ENCODE assay signal across 8 cellular contexts in the genomic region with DNA sequence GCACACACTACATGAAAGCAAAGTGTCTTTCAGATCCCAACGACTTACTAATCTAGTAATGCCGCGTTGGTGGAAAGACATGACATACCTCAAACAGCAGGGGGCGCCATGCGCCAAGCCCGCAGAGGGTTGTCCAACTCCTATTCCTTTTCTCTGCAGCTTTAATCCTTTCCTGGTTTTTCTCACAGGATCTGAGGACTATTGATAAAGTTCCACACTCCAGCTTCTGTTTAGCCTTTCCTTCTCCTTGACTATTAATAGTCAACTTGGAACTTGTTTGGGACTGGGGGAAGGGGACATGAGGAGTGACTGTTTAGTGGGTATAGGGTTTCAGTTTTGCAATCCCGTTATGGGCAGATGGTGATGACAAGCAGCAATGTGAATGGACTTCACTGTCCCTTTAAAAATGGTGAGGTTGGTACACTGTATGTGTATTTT.
DNase-seq lines count a peak whose midpoint lies in the region; ATAC-seq and TF ChIP-seq lines count a peak whose summit lies in the region.

No MANE protein-coding gene starts in this region.

- H3K27me3 ChIP-seq in CD4-positive, CD25-positive, alpha-beta regulatory T cell (ENCODE audit: control insufficient read depth, insufficient read depth, low read length), result no peaks in the 10 kb centered on the region
- H3K27me3 ChIP-seq in foreskin keratinocyte (no peaks in the 10 kb centered on the region), thoracic aorta (replicated peaks; ENCODE audit: insufficient read depth) (no peaks in the 10 kb centered on the region)

- peak overlapping the region in 1 of 4 donors; percentile 28 for H3K4me3 Mint-ChIP-seq in CD4-positive, CD25-positive, alpha-beta regulatory T cell
- no peak overlapping the region for H3K4me3 Mint-ChIP-seq in activated T-helper 2 cell treated with anti-CD3 and anti-CD28 coated beads, Interferon-gamma antibody, Interleukin-2, Interleukin-4, amounts not matched to agents 10 μg/mL and 5 μg/mL and 100 μg/mL, durations not matched to agents 14 hours and 24 hours and 36 hours (ENCODE audit: low read depth)

- peaks cover 33% of the 10 kb centered on the region for H3K36me3 Mint-ChIP-seq in CD4-positive, CD25-positive, alpha-beta regulatory T cell
- H3K36me3 Mint-ChIP-seq in activated T-helper 2 cell treated with anti-CD3 and anti-CD28 coated beads, Interferon-gamma antibody, Interleukin-2, Interleukin-4, amounts not matched to agents 10 μg/mL and 5 μg/mL and 100 μg/mL, durations not matched to agents 14 hours and 24 hours and 36 hours (ENCODE audit: low read depth), result peaks cover 32% of the 10 kb centered on the region

- H3K4me1 ChIP-seq in CD4-positive, CD25-positive, alpha-beta regulatory T cell (ENCODE audit: control insufficient read depth, insufficient read depth, low read length, poor library complexity, severe bottlenecking), result peaks cover 9% of the 10 kb centered on the region
- H3K4me1 ChIP-seq in foreskin keratinocyte, result no peaks in the 10 kb centered on the region
- H3K4me1 ChIP-seq in thoracic aorta (ENCODE audit: control insufficient read depth in 1 of 2, low read depth in 2 of 2), result peaks cover 22 to 31% of the 10 kb centered on the region in 2 donors

- H3K4me3 ChIP-seq in CD4-positive, CD25-positive, alpha-beta regulatory T cell (ENCODE audit: low read depth, low read length), result no peak overlapping the region
- H3K4me3 ChIP-seq in thoracic aorta, result no peak overlapping the region

- no peaks in the 10 kb centered on the region for H3K9me3 ChIP-seq in CD4-positive, CD25-positive, alpha-beta regulatory T cell (ENCODE audit: control insufficient read depth in 2 of 2, low read length in 2 of 2)
- no peaks in the 10 kb centered on the region for H3K9me3 ChIP-seq in thoracic aorta

- H3K27me3 Mint-ChIP-seq in CD4-positive, CD25-positive, alpha-beta regulatory T cell, result no peaks in the 10 kb centered on the region
- no peaks in the 10 kb centered on the region for H3K27me3 Mint-ChIP-seq in activated T-helper 2 cell treated with anti-CD3 and anti-CD28 coated beads, Interferon-gamma antibody, Interleukin-2, Interleukin-4, amounts not matched to agents 10 μg/mL and 5 μg/mL and 100 μg/mL, durations not matched to agents 14 hours and 24 hours and 36 hours (ENCODE audit: low read depth)

- ATAC-seq in CD4-positive, CD25-positive, alpha-beta regulatory T cell (ENCODE audit: low read depth in 2 of 2), result peak; percentile 61 to 75
- ATAC-seq in foreskin keratinocyte, result peak; percentile 71
- peak; percentile 67 for ATAC-seq in omental fat pad (ENCODE audit: low FRiP score)
- ATAC-seq in thoracic aorta (ENCODE audit: insufficient number of reproducible peaks, low FRiP score, low read depth), result peak; percentile 53

- peaks cover 7 to 27% (median 14%) of the 10 kb centered on the region in 4 donors for H3K4me1 Mint-ChIP-seq in CD4-positive, CD25-positive, alpha-beta regulatory T cell
- H3K4me1 Mint-ChIP-seq in activated T-helper 2 cell treated with anti-CD3 and anti-CD28 coated beads, Interferon-gamma antibody, Interleukin-2, Interleukin-4, amounts not matched to agents 10 μg/mL and 5 μg/mL and 100 μg/mL, durations not matched to agents 14 hours and 24 hours and 36 hours (ENCODE audit: low read depth), result peaks cover 2% of the 10 kb centered on the region

- intact Hi-C loops in activated T-helper 2 cell treated with anti-CD3 and anti-CD28 coated beads, Interferon-gamma antibody, Interleukin-2, Interleukin-4, amounts not matched to agents 10 μg/mL and 5 μg/mL and 100 μg/mL, durations not matched to agents 14 hours and 24 hours and 36 hours (cut with micrococcal nuclease), result loop anchor here (1.0 to 10.0 kb wide), 4 partner anchors 80 to 276 kb away; partner anchors contain the start of gene ANKH

- H3K27ac ChIP-seq in CD4-positive, CD25-positive, alpha-beta regulatory T cell (ENCODE audit: insufficient read depth, low read length, poor library complexity, severe bottlenecking), result no peak overlapping the region
- H3K27ac ChIP-seq in foreskin keratinocyte (no peak overlapping the region), thoracic aorta (peak overlapping the region in 1 of 2 donors; percentile 59)

- H3K27ac Mint-ChIP-seq in CD4-positive, CD25-positive, alpha-beta regulatory T cell, result no peak overlapping the region
- H3K27ac Mint-ChIP-seq in activated T-helper 2 cell treated with anti-CD3 and anti-CD28 coated beads, Interferon-gamma antibody, Interleukin-2, Interleukin-4, amounts not matched to agents 10 μg/mL and 5 μg/mL and 100 μg/mL, durations not matched to agents 14 hours and 24 hours and 36 hours, result no peak overlapping the region

- DNase-seq in CD4-positive, CD25-positive, alpha-beta regulatory T cell, result peak; percentile 54 to 79 (median 71)
- DNase-seq in GM20000 (ENCODE audit: low spot score) (peak; percentile 77), RPMI7951 (ENCODE audit: low read depth) (peak; percentile 75), foreskin keratinocyte (peak in 1 of 2 donors; percentile 54), omental fat pad (ENCODE audit: low spot score) (no peak), thoracic aorta (ENCODE audit: low spot score) (no peak)
- DNase-seq in activated T-helper 2 cell treated with anti-CD3 and anti-CD28 coated beads, Interferon-gamma antibody, Interleukin-2, Interleukin-4, amounts not matched to agents 10 μg/mL and 5 μg/mL and 100 μg/mL, durations not matched to agents 14 hours and 24 hours and 36 hours (ENCODE audit: low spot score), result peak; percentile 57

- peaks cover 34% of the 10 kb centered on the region for H3K36me3 ChIP-seq in CD4-positive, CD25-positive, alpha-beta regulatory T cell (ENCODE audit: control insufficient read depth, insufficient read depth, low read length)
- H3K36me3 ChIP-seq in thoracic aorta, result peaks cover 10% of the 10 kb centered on the region

- H3K9me3 Mint-ChIP-seq in CD4-positive, CD25-positive, alpha-beta regulatory T cell, result no peaks in the 10 kb centered on the region
- no peaks in the 10 kb centered on the region for H3K9me3 Mint-ChIP-seq in activated T-helper 2 cell treated with anti-CD3 and anti-CD28 coated beads, Interferon-gamma antibody, Interleukin-2, Interleukin-4, amounts not matched to agents 10 μg/mL and 5 μg/mL and 100 μg/mL, durations not matched to agents 14 hours and 24 hours and 36 hours

- TF ChIP-seq CTCF in GM20000 (IDR thresholded peaks at IDR 0.05; ENCODE audit: extremely low read depth, missing control alignments) (peak; percentile 71), LNCAP (IDR thresholded peaks at IDR 0.05) (peak; percentile 94), foreskin keratinocyte (conservative IDR thresholded peaks at IDR 0.05) (peak; percentile 97), omental fat pad (IDR thresholded peaks at IDR 0.05) (peak in 2 of 3 donors; percentile 60 to 80), thoracic aorta (IDR thresholded peaks at IDR 0.05) (peak; percentile 92)

Comparison
In these comparisons a context has a peak if more than half of its experiments do, and no peak if none do; other contexts are left out.
1. DNase-seq: peak in CD4-positive, CD25-positive, alpha-beta regulatory T cell (3 of 3), GM20000 (single experiment), RPMI7951 (single experiment) and activated T-helper 2 cell treated with anti-CD3 and anti-CD28 coated beads, Interferon-gamma antibody, Interleukin-2, Interleukin-4, amounts not matched to agents 10 μg/mL and 5 μg/mL and 100 μg/mL, durations not matched to agents 14 hours and 24 hours and 36 hours (single experiment); none in omental fat pad (single experiment) and thoracic aorta (single experiment).
2. Peak in every context shown above with its lines, with median percentiles within 50 percentile points of each other: ATAC-seq and CTCF ChIP-seq.